ENCODE assay signal across 21 cellular contexts in genomic region chr11:61079416-61080150, GRCh38. TPM values are rescaled to one million over a fixed set of nuclear protein-coding genes. Genes with fewer than 3 reads are reported as not detected.
DNase-seq lines count a peak whose midpoint lies in the region; ATAC-seq and TF ChIP-seq lines count a peak whose summit lies in the region.
"Had no signal": no experiment of that assay in that cellular context is flagged by ENCODE, and none has a peak within 500 bp of the region (broad histone marks: within the 10 kb centered on the region; RNA-seq: fewer than 3 reads in every experiment).

No MANE protein-coding gene starts in this region.

- DNase-seq in activated T-cell treated with anti-CD3 and anti-CD28 coated beads, Interleukin-2, amount 50 U/mL, for 1 hour, result peak; percentile 52
- no peak for DNase-seq in activated T-cell treated with anti-CD3 and anti-CD28 coated beads for 4 hours
- no peak for DNase-seq in T-helper 2 cell treated with Interferon-gamma antibody and Interleukin-4, amounts not matched to agents 5 μg/mL and 100 μg/mL, for 36 hours (ENCODE audit: low spot score)
- DNase-seq in activated naive CD8-positive, alpha-beta T cell treated with anti-CD3 and anti-CD28 coated beads, Interleukin-2, amount 10 ng/mL, durations not matched to agents 7 days and 5 days, result peak; percentile 41
- peak; percentile 39 for DNase-seq in stimulated activated CD8-positive, alpha-beta memory T cell treated with anti-CD3 and anti-CD28 coated beads, Interleukin-4, amount 100 ng/mL, for 48 hours
- no peak for DNase-seq in PC-9
- no peak for DNase-seq in WTC11 (ENCODE audit: low spot score)
- DNase-seq in anterior cingulate cortex (lab: John Stamatoyannopoulos, UW), result no peak
- DNase-seq: C1 segment of cervical spinal cord, HFFc6, hypothalamus, NCI-H1048, NCI-H510A treated with DMSO at 0.1 percent for 48 hours had no signal

- no peak for ATAC-seq in activated naive CD8-positive, alpha-beta T cell treated with anti-CD3 and anti-CD28 coated beads, Interleukin-2, amount 10 ng/mL, durations not matched to agents 7 days and 5 days (ENCODE audit: low read depth)
- no peak for ATAC-seq in WTC11
- ATAC-seq: A549 had no signal

- H3K36me3 ChIP-seq in PC-9 (ENCODE audit: low read depth), result no peaks in the 10 kb centered on the region
- H3K36me3 ChIP-seq: ascending aorta, tibial nerve had no signal

- no peak overlapping the region for H2AFZ ChIP-seq in PC-9

- no peaks in the 10 kb centered on the region for H3K9me3 ChIP-seq in PC-9 (ENCODE audit: insufficient read depth, low read depth)
- H3K9me3 ChIP-seq: ascending aorta, tibial nerve had no signal

- no peaks in the 10 kb centered on the region for H3K27me3 Mint-ChIP-seq in T-helper 2 cell treated with Interferon-gamma antibody and Interleukin-4, amounts not matched to agents 5 μg/mL and 100 μg/mL, for 36 hours (ENCODE audit: low read depth)
- H3K27me3 Mint-ChIP-seq in activated naive CD8-positive, alpha-beta T cell treated with anti-CD3 and anti-CD28 coated beads, Interleukin-2, amount 10 ng/mL, durations not matched to agents 7 days and 5 days, result no peaks in the 10 kb centered on the region
- no peaks in the 10 kb centered on the region; the same call in 1 of the 2 replicates for H3K27me3 Mint-ChIP-seq in WTC11 (ENCODE audit: low read depth)
- H3K27me3 Mint-ChIP-seq: memory B cell had no signal

- no peaks in the 10 kb centered on the region for H3F3A ChIP-seq in PC-9 (ENCODE audit: insufficient read depth, low read depth)

- CTCF ChIA-PET in PC-9 (lab: Charles Lee), result no interaction called here
- CTCF ChIA-PET in WTC11 (lab: Charles Lee), result interaction anchor here (2.4 kb wide), 1 partner anchor 49 kb away, joined by 13 read pairs; no protein-coding TSS in a partner anchor

- H3K27ac Mint-ChIP-seq in T-helper 2 cell treated with Interferon-gamma antibody and Interleukin-4, amounts not matched to agents 5 μg/mL and 100 μg/mL, for 36 hours, result peak overlapping the region; percentile 100
- H3K27ac Mint-ChIP-seq in activated naive CD8-positive, alpha-beta T cell treated with anti-CD3 and anti-CD28 coated beads, Interleukin-2, amount 10 ng/mL, durations not matched to agents 7 days and 5 days, result peak overlapping the region; percentile 97
- H3K27ac Mint-ChIP-seq in WTC11, result no peak overlapping the region
- H3K27ac Mint-ChIP-seq: HFFc6, memory B cell had no signal

- peaks cover 4% of the 10 kb centered on the region for H3K9me3 Mint-ChIP-seq in T-helper 2 cell treated with Interferon-gamma antibody and Interleukin-4, amounts not matched to agents 5 μg/mL and 100 μg/mL, for 36 hours
- H3K9me3 Mint-ChIP-seq in activated naive CD8-positive, alpha-beta T cell treated with anti-CD3 and anti-CD28 coated beads, Interleukin-2, amount 10 ng/mL, durations not matched to agents 7 days and 5 days, result peaks cover 1% of the 10 kb centered on the region
- peaks cover 11% of the 10 kb centered on the region for H3K9me3 Mint-ChIP-seq in WTC11
- H3K9me3 Mint-ChIP-seq: memory B cell, neural crest cell had no signal

- no peak overlapping the region for H3K27ac ChIP-seq in PC-9
- H3K27ac ChIP-seq: A549, ascending aorta, tibial nerve had no signal

- H3K9me2 ChIP-seq in PC-9 (ENCODE audit: insufficient read depth), result no peaks in the 10 kb centered on the region

- POLR2A ChIA-PET in activated naive CD8-positive, alpha-beta T cell treated with anti-CD3 and anti-CD28 coated beads, Interleukin-2, amount 10 ng/mL, durations not matched to agents 7 days and 5 days (lab: Charles Lee), result interaction anchor here (0.9 to 4.3 kb wide), 11 partner anchors 9 to 98 kb away, joined by 3 to 44 read pairs (median 20); partner anchors contain the start of gene CD5
- POLR2A ChIA-PET in PC-9 (lab: Charles Lee; ENCODE audit: unreplicated experiment) (no interaction called here), WTC11 (lab: Charles Lee) (no interaction called here)

- H3K4me3 ChIP-seq in PC-9, result no peak overlapping the region
- H3K4me3 ChIP-seq: A549, ascending aorta, tibial nerve had no signal

- peaks cover 5% of the 10 kb centered on the region; the same call in 1 of the 2 replicates for H3K27me3 ChIP-seq in PC-9 (ENCODE audit: insufficient read depth, low read depth)
- H3K27me3 ChIP-seq: ascending aorta, tibial nerve had no signal

- no peaks in the 10 kb centered on the region for H4K20me1 ChIP-seq in PC-9 (ENCODE audit: insufficient read depth)

- no TSS peak for BruUV-seq in PC-9 (replicated peaks; lab: Mats Ljungman, UMichigan)

- intact Hi-C loops in PC-9 (cut with micrococcal nuclease; ENCODE audit: unreplicated experiment), result loop anchor here (5.0 kb wide), 1 partner anchor 83 kb away; the partner anchor contains the start of gene VPS37C

- H3K4me2 ChIP-seq in PC-9, result no peak overlapping the region
- H3K4me2 ChIP-seq: A549 had no signal

- TF ChIP-seq CTCF in PC-9 (conservative IDR thresholded peaks at IDR 0.05) (no peak), WTC11 (IDR thresholded peaks at IDR 0.05) (no peak)

- H3K36me3 Mint-ChIP-seq in T-helper 2 cell treated with Interferon-gamma antibody and Interleukin-4, amounts not matched to agents 5 μg/mL and 100 μg/mL, for 36 hours (ENCODE audit: low read depth), result peaks cover 15% of the 10 kb centered on the region
- peaks cover 9% of the 10 kb centered on the region for H3K36me3 Mint-ChIP-seq in activated naive CD8-positive, alpha-beta T cell treated with anti-CD3 and anti-CD28 coated beads, Interleukin-2, amount 10 ng/mL, durations not matched to agents 7 days and 5 days
- H3K36me3 Mint-ChIP-seq in WTC11, result no peaks in the 10 kb centered on the region
- H3K36me3 Mint-ChIP-seq: memory B cell had no signal

- peak overlapping the region; percentile 90 for H3K4me3 Mint-ChIP-seq in T-helper 2 cell treated with Interferon-gamma antibody and Interleukin-4, amounts not matched to agents 5 μg/mL and 100 μg/mL, for 36 hours
- H3K4me3 Mint-ChIP-seq in activated naive CD8-positive, alpha-beta T cell treated with anti-CD3 and anti-CD28 coated beads, Interleukin-2, amount 10 ng/mL, durations not matched to agents 7 days and 5 days, result peak overlapping the region; percentile 82
- no peak overlapping the region for H3K4me3 Mint-ChIP-seq in WTC11
- H3K4me3 Mint-ChIP-seq: HFFc6, memory B cell, neural crest cell had no signal

- H3K4me1 Mint-ChIP-seq in T-helper 2 cell treated with Interferon-gamma antibody and Interleukin-4, amounts not matched to agents 5 μg/mL and 100 μg/mL, for 36 hours (ENCODE audit: low read depth), result peaks cover 81% of the 10 kb centered on the region
- H3K4me1 Mint-ChIP-seq in activated naive CD8-positive, alpha-beta T cell treated with anti-CD3 and anti-CD28 coated beads, Interleukin-2, amount 10 ng/mL, durations not matched to agents 7 days and 5 days, result peaks cover 78% of the 10 kb centered on the region
- H3K4me1 Mint-ChIP-seq in WTC11, result no peaks in the 10 kb centered on the region

- H3K79me2 ChIP-seq in PC-9 (ENCODE audit: low read depth), result no peaks in the 10 kb centered on the region

- peaks cover 14% of the 10 kb centered on the region; the same call in 1 of the 2 replicates for H3K4me1 ChIP-seq in PC-9 (replicated peaks; ENCODE audit: insufficient read depth)
- H3K4me1 ChIP-seq: A549, ascending aorta, tibial nerve had no signal

TF ChIP-seq in WTC11, 78 proteins besides CTCF, POLR2A, EP300 and RAD21 (continues in another document):
- TF ChIP-seq GRHL2 (CRISPR knock-in tag; IDR thresholded peaks at IDR 0.05; ENCODE audit: insufficient replicate concordance, severe bottlenecking) (no peak), ATF2 (CRISPR knock-in tag; IDR thresholded peaks at IDR 0.05; ENCODE audit: borderline replicate concordance, low read depth) (no peak), ZNF281 (CRISPR knock-in tag; IDR thresholded peaks at IDR 0.05) (no peak)

RNA-seq across cellular contexts. Expression of gene CD5, which starts 22.7 kb away (rescaled TPM):
- 100 to 1,000 TPM; 303 to 313 TPM for total RNA-seq in activated naive CD8-positive, alpha-beta T cell treated with anti-CD3 and anti-CD28 coated beads, Interleukin-2, amount 10 ng/mL, durations not matched to agents 7 days and 5 days
- total RNA-seq in PC-9 (2021), result not detected in 2 replicates
- total RNA-seq in WTC11 (2021), result 0.30 to 0.37 TPM (median 0.32 TPM) in 3 replicates
- total RNA-seq: fibroblast of villous mesenchyme, HFFc6, HT1080, kidney epithelial cell, neural crest cell had no signal

Comparison
In these comparisons a context has a peak if more than half of its experiments do, and no peak if none do; other contexts are left out.
1. DNase-seq: peak in activated T-cell treated with anti-CD3 and anti-CD28 coated beads, Interleukin-2, amount 50 U/mL, for 1 hour (single experiment), activated naive CD8-positive, alpha-beta T cell treated with anti-CD3 and anti-CD28 coated beads, Interleukin-2, amount 10 ng/mL, durations not matched to agents 7 days and 5 days (single experiment) and stimulated activated CD8-positive, alpha-beta memory T cell treated with anti-CD3 and anti-CD28 coated beads, Interleukin-4, amount 100 ng/mL, for 48 hours (single experiment); none in activated T-cell treated with anti-CD3 and anti-CD28 coated beads for 4 hours (single experiment), T-helper 2 cell treated with Interferon-gamma antibody and Interleukin-4, amounts not matched to agents 5 μg/mL and 100 μg/mL, for 36 hours (single experiment), PC-9 (0 of 2), WTC11 (single experiment) and anterior cingulate cortex (0 of 58).
2. RNA of gene CD5, which starts 22.7 kb away (total RNA-seq): 303 to 313 TPM in activated naive CD8-positive, alpha-beta T cell treated with anti-CD3 and anti-CD28 coated beads, Interleukin-2, amount 10 ng/mL, durations not matched to agents 7 days and 5 days; 0.30 to 0.37 TPM in WTC11 and not detected in PC-9; every median in the first group is over 100 times any median in the second.